1 cellular context compared by ENCODE assay signal in genomic region chr7:25087855-25088254, GRCh38.
TF ChIP-seq lines count a peak whose summit lies in the region.

No MANE protein-coding gene starts in this region.

TF ChIP-seq in GM12878, 131 proteins besides CTCF, POLR2A, EP300 and RAD21 (continued from another document):
- TF ChIP-seq CREM (IDR thresholded peaks at IDR 0.05; ENCODE audit: low read depth) (peak; percentile 27; the same call in 1 of the 2 replicates), NR2F1 (conservative IDR thresholded peaks at IDR 0.05) (peak; percentile 47; the same call in 1 of the 2 replicates), SPI1 (IDR thresholded peaks at IDR 0.05; ENCODE audit: borderline replicate concordance, insufficient read depth, low read depth, low read length) (peak; percentile 98), ZNF622 (IDR thresholded peaks at IDR 0.05) (no peak), BCL11A (IDR thresholded peaks at IDR 0.05; ENCODE audit: low read depth, low read length) (0 out of 2 replicates have a peak, but pooled peaks have one; percentile 33), DPF2 (IDR thresholded peaks at IDR 0.05) (peak; percentile 43; the same call in 1 of the 2 replicates), SRF (IDR thresholded peaks at IDR 0.05; ENCODE audit: low read depth in 2 of 2, low read length in 2 of 2) (0 out of 4 replicates have a peak, but pooled peaks of 1 of the 2 experiments have one; percentile 12), IKZF1 (conservative IDR thresholded peaks at IDR 0.05) (peak; percentile 68; the same call in 1 of the 2 replicates), BHLHE40 (IDR thresholded peaks at IDR 0.05; ENCODE audit: borderline replicate concordance in 1 of 2, low read depth in 2 of 2, low read length in 1 of 2) (peak; percentile 16 to 75; a peak in 2 of 4 replicates), NFIC (IDR thresholded peaks at IDR 0.05; ENCODE audit: low read depth, low read length) (peak; percentile 41; the same call in 1 of the 2 replicates), MTA2 (IDR thresholded peaks at IDR 0.05; ENCODE audit: low read depth) (0 out of 2 replicates have a peak, but pooled peaks have one; percentile 45), EED (IDR thresholded peaks at IDR 0.05; ENCODE audit: low read depth) (peak; percentile 64; the same call in 1 of the 2 replicates), BACH1 (IDR thresholded peaks at IDR 0.05; ENCODE audit: borderline replicate concordance) (no peak), MEF2B (IDR thresholded peaks at IDR 0.05; ENCODE audit: partially characterized antibody, poor library complexity, severe bottlenecking) (peak; percentile 19), BCL3 (IDR thresholded peaks at IDR 0.05; ENCODE audit: borderline replicate concordance, insufficient read depth, low read depth, low read length, poor library complexity, severe bottlenecking) (no peak)
